Comparison of ENCODE assay signal across 7 cellular contexts in genomic region chr1:24318988-24319863, GRCh38. TPM values are rescaled to one million over a fixed set of nuclear protein-coding genes. Genes with fewer than 3 reads are reported as not detected.
DNase-seq lines count a peak whose midpoint lies in the region; ATAC-seq lines count a peak whose summit lies in the region.

GRHL3 (plus strand) TSS chr1:24319357; CDS start chr1:24319552, 195 bp downstream.

- DNase-seq in NT2/D1 (ENCODE audit: low read depth, low spot score) (no peak), renal cortical epithelial cell (ENCODE audit: low read depth) (peak; percentile 64), AG08395 (ENCODE audit: low spot score) (no peak), AG08396 (ENCODE audit: low spot score) (no peak)

- no peak within 1 kb of the TSS for H3K9ac ChIP-seq in HUES48 (ENCODE audit: low read depth, low read length)
- H3K9ac ChIP-seq in NT2/D1 (ENCODE audit: insufficient read length, low read depth) = peak within 1 kb of the TSS; percentile 83

- peaks cover 42% of the 10 kb centered on the region for H3K27me3 ChIP-seq in HUES48 (ENCODE audit: control insufficient read depth, insufficient read depth, low read length)
- H3K27me3 ChIP-seq in NT2/D1 (ENCODE audit: insufficient read depth, insufficient read length) = peaks cover 22% of the 10 kb centered on the region

- H3K9me3 ChIP-seq in HUES48 (ENCODE audit: control insufficient read depth, insufficient read depth, low read length) (no peaks in the 10 kb centered on the region), NT2/D1 (ENCODE audit: insufficient read depth, low read length) (no peaks in the 10 kb centered on the region)

- H3K4me3 ChIP-seq in HUES48 (ENCODE audit: low read depth, low read length) (peak within 1 kb of the TSS; percentile 77), NT2/D1 (ENCODE audit: insufficient read length, low read depth) (peak within 1 kb of the TSS; percentile 51)

- H3K4me1 ChIP-seq in HUES48 (ENCODE audit: control insufficient read depth, insufficient read depth, low read length) = peaks cover 42% of the 10 kb centered on the region
- H3K4me1 ChIP-seq in NT2/D1 (ENCODE audit: insufficient read depth, insufficient read length) = peaks cover 16% of the 10 kb centered on the region

- H3K27ac ChIP-seq in HUES48 (ENCODE audit: low read depth, low read length) = peak within 1 kb of the TSS; percentile 30

- H3K36me3 ChIP-seq in HUES48 (ENCODE audit: control insufficient read depth, insufficient read depth, low read length) = no peaks in the 10 kb centered on the region
- H3K36me3 ChIP-seq in NT2/D1 (ENCODE audit: insufficient read depth, insufficient read length, low read length) = no peaks in the 10 kb centered on the region

- ATAC-seq in esophagus mucosa (peak; percentile 81), GM18858 (IDR thresholded peaks at IDR 0.05; ENCODE audit: unreplicated experiment) (no peak)

RNA-seq across cellular contexts. Expression of gene GRHL3, which starts in this region (rescaled TPM):
- total RNA-seq in esophagus mucosa (177 TPM), renal cortical epithelial cell (2.5 and 11.1 TPM in 2 replicates)

Comparison
In these comparisons a context has a peak if more than half of its experiments do, and no peak if none do; other contexts are left out.
1. RNA of gene GRHL3 (total RNA-seq): 177 TPM in esophagus mucosa (single experiment); 2.5 to 11.1 TPM in renal cortical epithelial cell; every median in the first group is over 10 times any median in the second.